In the genomic region with DNA sequence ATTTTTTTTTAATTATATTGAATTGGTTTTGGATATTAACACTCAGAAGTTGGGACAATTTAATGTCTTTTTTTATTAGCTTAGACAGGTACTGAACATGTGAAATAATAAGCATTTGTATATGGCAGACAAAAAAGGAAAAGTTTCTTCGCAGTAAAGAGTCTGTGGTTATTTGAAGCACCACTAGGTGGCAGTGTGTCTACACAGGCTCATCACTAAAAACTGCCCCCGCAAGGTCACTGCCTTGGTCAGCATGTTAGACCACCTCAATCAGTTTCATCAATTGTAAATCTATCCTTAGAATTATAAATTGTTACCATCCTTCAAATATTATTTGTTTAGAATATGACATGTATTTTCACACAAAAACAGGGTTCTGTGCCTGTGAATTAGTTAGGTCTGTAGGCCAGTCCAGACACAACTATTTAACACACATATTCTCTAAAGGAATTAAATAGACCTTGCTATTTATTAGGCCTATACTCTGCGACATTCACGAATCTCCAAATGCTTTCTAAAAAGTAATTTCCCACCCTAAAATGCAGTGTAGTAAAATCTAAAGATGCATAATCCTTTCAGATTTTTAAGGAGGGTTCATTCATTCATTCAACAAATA, we compare ENCODE assay signal across 9 cellular contexts. TPM values are rescaled to one million over a fixed set of nuclear protein-coding genes. Genes with fewer than 3 reads are reported as not detected.
A peak's percentile ranks its signal among the peaks of the same experiment; 100 is the strongest.
DNase-seq lines count a peak whose midpoint lies in the region; ATAC-seq, FAIRE-seq and TF ChIP-seq lines count a peak whose summit lies in the region.
"Had no signal": no experiment of that assay in that cellular context is flagged by ENCODE, and none has a peak within 500 bp of the region (broad histone marks: within the 10 kb centered on the region; RNA-seq: fewer than 3 reads in every experiment).

No MANE protein-coding gene starts in this region.

- peaks cover 3% of the 10 kb centered on the region for H4K20me1 ChIP-seq in keratinocyte (ENCODE audit: control insufficient read depth, extremely low read depth, insufficient read depth, low read length)

- no peak for TF ChIP-seq EP300 in ovary (IDR thresholded peaks at IDR 0.05)

- TF ChIP-seq CTCF in VCaP (conservative IDR thresholded peaks at IDR 0.05) (peak; percentile 83), keratinocyte (optimal IDR thresholded peaks at IDR 0.05 in 1 of 3, IDR thresholded peaks at IDR 0.05 in 1 of 3, conservative IDR thresholded peaks at IDR 0.05 in 1 of 3; ENCODE audit: extremely low read depth in 1 of 3, insufficient read depth in 2 of 3, low read length in 3 of 3) (peak; percentile 67 to 75 (median 68)), ovary (IDR thresholded peaks at IDR 0.05) (peak in 1 of 3 donors; percentile 12)

- H3K27ac ChIP-seq in VCaP (no peak overlapping the region), keratinocyte (ENCODE audit: control insufficient read depth, insufficient read depth, low read length) (no peak overlapping the region), ovary (no peak overlapping the region)

- H3K4me1 ChIP-seq in keratinocyte (ENCODE audit: control insufficient read depth, extremely low read depth, insufficient read depth, low read length) (peaks cover 20% of the 10 kb centered on the region), ovary (ENCODE audit: insufficient read depth) (no peaks in the 10 kb centered on the region)

- H3K4me3 Mint-ChIP-seq in activated T-cell treated with anti-CD3 and anti-CD28 coated beads, Interleukin-2, amount 50 U/mL, for 24 hours, result no peak overlapping the region

- dilution Hi-C loops in keratinocyte (cut with MboI; ENCODE audit: extremely low pct_ligation_motif_present, low sequenced_read_pairs), result no loop called here

- no peaks in the 10 kb centered on the region for H3K9me3 Mint-ChIP-seq in activated T-cell treated with anti-CD3 and anti-CD28 coated beads, Interleukin-2, amount 50 U/mL, for 24 hours

- DNase-seq in NCI-H1694 treated with DMSO at 0.1 percent for 48 hours (lab: John Stamatoyannopoulos, UW) (peak; percentile 0), NCI-H1694 (lab: John Stamatoyannopoulos, UW) (no peak), GM19240 (ENCODE audit: insufficient read length, low spot score) (peak; percentile 2), keratinocyte (ENCODE audit: low read depth, low spot score) (no peak), ovary (no peak)
- no peak for DNase-seq in activated T-cell treated with anti-CD3 and anti-CD28 coated beads, Interleukin-2, amount 50 U/mL, for 24 hours

- intact Hi-C loops in ovary (cut with DNase I), result no loop called here

- no peak overlapping the region for H3K4me3 ChIP-seq in keratinocyte (ENCODE audit: control insufficient read depth in 2 of 3, extremely low read depth in 1 of 3, insufficient read depth in 2 of 3, low read depth in 1 of 3, low read length in 3 of 3)
- no peak overlapping the region for H3K4me3 ChIP-seq in ovary

- H3K9ac ChIP-seq in keratinocyte (ENCODE audit: control insufficient read depth, extremely low read depth, insufficient read depth, low read length), result no peak overlapping the region

- FAIRE-seq in keratinocyte (lab: Jason Lieb, UNC), result peak; percentile 66

- H3K79me2 ChIP-seq in keratinocyte (ENCODE audit: control insufficient read depth, insufficient read depth, low read length), result peaks cover 8% of the 10 kb centered on the region

- no peaks in the 10 kb centered on the region for H3K9me1 ChIP-seq in keratinocyte (ENCODE audit: control insufficient read depth, extremely low read depth, insufficient read depth, low read length)

- H3K36me3 ChIP-seq in keratinocyte (ENCODE audit: control insufficient read depth in 2 of 2, extremely low read depth in 1 of 2, insufficient read depth in 2 of 2, low read length in 2 of 2), result peaks cover 21 to 46% of the 10 kb centered on the region in 2 experiments
- no peaks in the 10 kb centered on the region for H3K36me3 ChIP-seq in ovary

- no peaks in the 10 kb centered on the region for H3K4me1 Mint-ChIP-seq in activated T-cell treated with anti-CD3 and anti-CD28 coated beads, Interleukin-2, amount 50 U/mL, for 24 hours (ENCODE audit: low read depth)
- H3K4me1 Mint-ChIP-seq: CD4-positive, CD25-positive, alpha-beta regulatory T cell had no signal

- no peak overlapping the region for H3K27ac Mint-ChIP-seq in activated T-cell treated with anti-CD3 and anti-CD28 coated beads, Interleukin-2, amount 50 U/mL, for 24 hours
- H3K27ac Mint-ChIP-seq: CD4-positive, CD25-positive, alpha-beta regulatory T cell had no signal

- H2AFZ ChIP-seq in keratinocyte (ENCODE audit: control insufficient read depth, low read length), result no peak overlapping the region

- H3K27me3 ChIP-seq in keratinocyte (ENCODE audit: control insufficient read depth, extremely low read depth, insufficient read depth, low read length) (no peaks in the 10 kb centered on the region), ovary (no peaks in the 10 kb centered on the region)

- H3K36me3 Mint-ChIP-seq in activated T-cell treated with anti-CD3 and anti-CD28 coated beads, Interleukin-2, amount 50 U/mL, for 24 hours (ENCODE audit: low read depth), result no peaks in the 10 kb centered on the region
- H3K36me3 Mint-ChIP-seq: CD4-positive, CD25-positive, alpha-beta regulatory T cell had no signal

- peak; percentile 69 for ATAC-seq in HG03457 (IDR thresholded peaks at IDR 0.05; ENCODE audit: unreplicated experiment)

- H3K4me2 ChIP-seq in keratinocyte (ENCODE audit: control insufficient read depth, extremely low read depth, insufficient read depth, low read depth, low read length), result no peak overlapping the region

- TF ChIP-seq POLR2A in ovary (IDR thresholded peaks at IDR 0.05), result no peak

- H3K27me3 Mint-ChIP-seq in activated T-cell treated with anti-CD3 and anti-CD28 coated beads, Interleukin-2, amount 50 U/mL, for 24 hours, result peaks cover 10% of the 10 kb centered on the region

- WGBS in ovary, 3 donors, result 55 to 61% (median 60%) methylated on average over 4 of the region's 4 CpGs

- H3K9me3 ChIP-seq in keratinocyte (ENCODE audit: control insufficient read depth, low read depth, low read length) (no peaks in the 10 kb centered on the region), ovary (no peaks in the 10 kb centered on the region)

RNA-seq across cellular contexts. Expression of a gene that starts 17.0 kb away (rescaled TPM):
- polyA plus RNA-seq in keratinocyte, result 64.5 to 120 TPM (median 117 TPM) in 3 replicates
- 107 TPM for polyA plus RNA-seq in keratinocyte (2011; ENCODE audit: low read depth)
- polyA plus RNA-seq in keratinocyte (2011; cell fraction: cytosol; rRNA removed), result 33.8 and 60.8 TPM in 2 replicates
- polyA plus RNA-seq in keratinocyte (2011; cell fraction: nucleus; rRNA removed), result 154 and 190 TPM in 2 replicates
- 54.9 and 152 TPM in 2 replicates for polyA plus RNA-seq in keratinocyte (2012; ENCODE audit: low replicate concordance)
- 8.3 to 45.4 TPM (median 41.8 TPM) in 3 replicates for polyA minus RNA-seq in keratinocyte
- polyA minus RNA-seq in keratinocyte (2011; cell fraction: cytosol; rRNA and poly(A)+ RNA removed), result 26.1 TPM
- polyA minus RNA-seq in keratinocyte (2011; cell fraction: nucleus; rRNA and poly(A)+ RNA removed), result 87.7 and 152 TPM in 2 replicates
- not detected for total RNA-seq in ovary
- polyA plus RNA-seq in ovary, result not detected
- total RNA-seq: CD4-positive, CD25-positive, alpha-beta regulatory T cell had no signal
- polyA plus RNA-seq: CD4-positive, CD25-positive, alpha-beta regulatory T cell had no signal

Comparison
In these comparisons a context has a peak if more than half of its experiments do, and no peak if none do; other contexts are left out.
1. DNase-seq: peak in NCI-H1694 treated with DMSO at 0.1 percent for 48 hours (single experiment) and GM19240 (single experiment); none in NCI-H1694 (single experiment), keratinocyte (single experiment), activated T-cell treated with anti-CD3 and anti-CD28 coated beads, Interleukin-2, amount 50 U/mL, for 24 hours (single experiment) and ovary (0 of 5).
2. RNA of a gene that starts 17.0 kb away (polyA plus RNA-seq): 33.8 to 190 TPM in keratinocyte; not detected in ovary; every median in the first group is over 10 times any median in the second.